Comparison of ENCODE assay signal across 24 cellular contexts in the genomic region with DNA sequence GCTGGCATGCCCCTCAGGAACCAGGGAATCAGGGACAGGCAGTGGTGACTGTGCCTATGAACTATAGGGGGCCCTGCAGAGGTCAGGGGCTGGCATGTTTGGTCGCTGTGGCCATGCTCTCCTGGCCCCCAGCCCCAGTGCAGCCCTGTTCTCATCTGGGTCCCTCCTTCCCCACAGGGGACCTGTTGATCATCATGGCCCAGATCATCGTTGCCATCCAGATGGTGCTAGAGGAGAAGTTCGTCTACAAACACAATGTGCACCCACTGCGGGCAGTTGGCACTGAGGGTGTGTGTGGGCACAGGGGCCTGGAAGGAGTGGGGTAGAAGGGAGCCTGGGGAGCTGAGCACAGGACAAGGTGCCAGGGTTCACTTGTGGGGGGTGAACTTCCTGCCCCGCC.
"Had no signal": no experiment of that assay in that cellular context is flagged by ENCODE, and none has a peak within 500 bp of the region (broad histone marks: within the 10 kb centered on the region; RNA-seq: fewer than 3 reads in every experiment).

No MANE protein-coding gene starts in this region.

- H3K4me3 ChIP-seq: coronary artery, lung had no signal

- H3K27ac Mint-ChIP-seq: activated B cell treated with CpG ODN at 0.5 μM for 24 hours; activated naive CD8-positive, alpha-beta T cell had no signal

- H3K27me3 Mint-ChIP-seq: activated B cell treated with CpG ODN at 0.5 μM for 24 hours; activated naive CD8-positive, alpha-beta T cell; natural killer cell treated with Interleukin-12 subunit alpha and Interleukin-12 subunit beta and Interleukin-15 and Interleukin-18, amount 100 ng/mL, for 72 hours; T-cell had no signal

- H3K27ac ChIP-seq: brain microvascular endothelial cell, coronary artery had no signal

- H3K9me3 Mint-ChIP-seq: activated B cell treated with CpG ODN at 0.5 μM for 24 hours; natural killer cell treated with Interleukin-12 subunit alpha and Interleukin-12 subunit beta and Interleukin-15 and Interleukin-18, amount 100 ng/mL, for 72 hours; T-cell had no signal

- ATAC-seq: left colon; natural killer cell treated with Interleukin-12 subunit alpha and Interleukin-12 subunit beta and Interleukin-15 and Interleukin-18, amount 100 ng/mL, for 72 hours; SK-N-SH treated with all-trans-retinoic acid at 6 μM for 48 hours; stimulated activated naive CD8-positive, alpha-beta T cell treated with anti-CD3 and anti-CD28 coated beads, Interleukin-15, Interleukin-2, amounts not matched to agents 100 U/mL and 50 U/mL, for 24 hours; T-cell had no signal

- H3K27me3 ChIP-seq: brain microvascular endothelial cell had no signal

- H3K4me3 Mint-ChIP-seq: activated B cell treated with CpG ODN at 0.5 μM for 24 hours; activated naive CD8-positive, alpha-beta T cell; natural killer cell treated with Interleukin-12 subunit alpha and Interleukin-12 subunit beta and Interleukin-15 and Interleukin-18, amount 100 ng/mL, for 72 hours; T-cell had no signal

- DNase-seq: activated B cell treated with CpG ODN at 0.5 μM for 24 hours; activated CD4-positive, alpha-beta T cell treated with anti-CD3 and anti-CD28 coated beads for 48 hours; activated effector memory CD4-positive, alpha-beta T cell treated with Interleukin-2 at 50 U/mL for 16 hours; activated T-cell treated with anti-CD3 and anti-CD28 coated beads for 4 hours; anterior cingulate cortex; brain microvascular endothelial cell; erythroblast; foreskin melanocyte; glutamatergic neuron; hippocampal formation; islet precursor cell; left colon; nucleus accumbens; posterior cingulate gyrus; stimulated activated CD8-positive, alpha-beta memory T cell treated with anti-CD3 and anti-CD28 coated beads, Interleukin-4, amount 100 ng/mL, for 48 hours; stimulated activated naive CD8-positive, alpha-beta T cell treated with anti-CD3 and anti-CD28 coated beads, Interleukin-15, Interleukin-2, amounts not matched to agents 100 U/mL and 50 U/mL, for 24 hours; T-cell; T-helper 9 cell; trophoblast cell had no signal
